In the genomic region with DNA sequence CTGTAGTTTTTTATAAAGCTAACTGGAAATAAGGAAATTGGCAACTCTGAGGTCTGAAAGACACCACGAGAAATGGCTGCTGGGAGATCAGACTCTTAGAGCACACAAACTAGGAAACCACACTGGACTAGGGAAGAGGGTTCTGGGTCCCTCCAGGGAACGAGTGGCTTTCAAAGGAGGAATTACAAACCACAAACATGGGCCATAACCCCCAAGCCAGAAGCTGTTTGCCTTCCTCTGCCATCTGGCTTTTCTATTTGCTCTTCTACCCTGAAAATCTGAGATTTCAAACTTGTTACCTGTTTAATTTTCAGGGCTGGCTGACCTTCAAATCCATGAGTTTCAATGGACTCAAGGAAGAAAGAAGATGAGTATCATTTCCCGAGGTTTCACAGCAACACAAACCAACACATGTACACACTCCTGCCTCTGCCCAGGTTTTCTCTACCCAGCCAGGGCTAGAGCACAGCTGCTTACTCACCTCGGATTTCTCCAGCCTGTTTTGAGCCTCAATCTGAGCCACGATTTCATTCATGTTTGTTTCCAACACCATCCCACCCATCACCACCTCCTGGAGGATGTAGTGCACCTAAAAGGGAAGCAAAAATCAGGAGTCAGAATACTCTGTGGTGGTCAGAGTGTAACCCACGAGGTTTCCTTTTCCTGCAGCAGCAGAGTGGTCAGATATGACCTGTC, we compare ENCODE assay signal across 8 cellular contexts. TPM values are rescaled to one million over a fixed set of nuclear protein-coding genes. Genes with fewer than 3 reads are reported as not detected.
DNase-seq lines count a peak whose midpoint lies in the region; ATAC-seq and TF ChIP-seq lines count a peak whose summit lies in the region.
"Had no signal": no experiment of that assay in that cellular context is flagged by ENCODE, and none has a peak within 500 bp of the region (broad histone marks: within the 10 kb centered on the region; RNA-seq: fewer than 3 reads in every experiment).

No MANE protein-coding gene starts in this region.

- TF ChIP-seq CTCF in brain (conservative IDR thresholded peaks at IDR 0.05) (no peak), type B pancreatic cell (conservative IDR thresholded peaks at IDR 0.05) (no peak), endothelial cell (IDR thresholded peaks at IDR 0.05; ENCODE audit: unreplicated experiment) (no peak)

- H3K36me3 ChIP-seq in MG63: peaks cover 52% of the 10 kb centered on the region

- H3K4me3 Mint-ChIP-seq in brain (no peak overlapping the region), type B pancreatic cell (no peak overlapping the region), endothelial cell (ENCODE audit: unreplicated experiment) (no peak overlapping the region)
- H3K4me3 Mint-ChIP-seq in activated CD8-positive, alpha-beta memory T cell treated with anti-CD3 and anti-CD28 coated beads, Interleukin-2, amount 10 ng/mL, durations not matched to agents 7 days and 5 days: no peak overlapping the region
- H3K4me3 Mint-ChIP-seq in T-helper 2 cell treated with Interferon-gamma antibody and Interleukin-4, amounts not matched to agents 5 μg/mL and 100 μg/mL, for 36 hours: no peak overlapping the region

- DNase-seq in MG63 (no peak), left colon (no peak), type B pancreatic cell (ENCODE audit: extremely low spot score, unreplicated experiment) (no peak), endothelial cell (ENCODE audit: low spot score) (no peak)
- DNase-seq in activated CD8-positive, alpha-beta memory T cell treated with anti-CD3 and anti-CD28 coated beads, Interleukin-2, amount 10 ng/mL, durations not matched to agents 7 days and 5 days: no peak
- no peak for DNase-seq in T-helper 2 cell treated with Interferon-gamma antibody and Interleukin-4, amounts not matched to agents 5 μg/mL and 100 μg/mL, for 36 hours (ENCODE audit: low spot score)
- DNase-seq: NCI-H69 had no signal

- H3K4me1 Mint-ChIP-seq in brain (peaks cover 11% of the 10 kb centered on the region), type B pancreatic cell (ENCODE audit: unreplicated experiment) (no peaks in the 10 kb centered on the region), endothelial cell (ENCODE audit: unreplicated experiment) (peaks cover 8% of the 10 kb centered on the region)
- H3K4me1 Mint-ChIP-seq in activated CD8-positive, alpha-beta memory T cell treated with anti-CD3 and anti-CD28 coated beads, Interleukin-2, amount 10 ng/mL, durations not matched to agents 7 days and 5 days: peaks cover 18% of the 10 kb centered on the region
- peaks cover 4% of the 10 kb centered on the region for H3K4me1 Mint-ChIP-seq in T-helper 2 cell treated with Interferon-gamma antibody and Interleukin-4, amounts not matched to agents 5 μg/mL and 100 μg/mL, for 36 hours (ENCODE audit: low read depth)

- H3K27me3 Mint-ChIP-seq in brain (no peaks in the 10 kb centered on the region), type B pancreatic cell (no peaks in the 10 kb centered on the region), endothelial cell (ENCODE audit: unreplicated experiment) (peaks cover 2% of the 10 kb centered on the region)
- H3K27me3 Mint-ChIP-seq in activated CD8-positive, alpha-beta memory T cell treated with anti-CD3 and anti-CD28 coated beads, Interleukin-2, amount 10 ng/mL, durations not matched to agents 7 days and 5 days: no peaks in the 10 kb centered on the region
- no peaks in the 10 kb centered on the region for H3K27me3 Mint-ChIP-seq in T-helper 2 cell treated with Interferon-gamma antibody and Interleukin-4, amounts not matched to agents 5 μg/mL and 100 μg/mL, for 36 hours (ENCODE audit: low read depth)

- no peaks in the 10 kb centered on the region for H3K9me3 ChIP-seq in MG63

- no peaks in the 10 kb centered on the region for H3K27me3 ChIP-seq in MG63

- intact Hi-C loops in left colon (cut with DNase I, micrococcal nuclease): no loop called here

- peak overlapping the region in 3 of 5 experiments; percentile 72 to 94 (median 77) for H3K27ac Mint-ChIP-seq in brain
- H3K27ac Mint-ChIP-seq in type B pancreatic cell: peak overlapping the region; percentile 50
- H3K27ac Mint-ChIP-seq in endothelial cell (ENCODE audit: unreplicated experiment): no peak overlapping the region
- no peak overlapping the region for H3K27ac Mint-ChIP-seq in activated CD8-positive, alpha-beta memory T cell treated with anti-CD3 and anti-CD28 coated beads, Interleukin-2, amount 10 ng/mL, durations not matched to agents 7 days and 5 days
- no peak overlapping the region for H3K27ac Mint-ChIP-seq in T-helper 2 cell treated with Interferon-gamma antibody and Interleukin-4, amounts not matched to agents 5 μg/mL and 100 μg/mL, for 36 hours

- CTCF ChIA-PET in activated CD8-positive, alpha-beta memory T cell treated with anti-CD3 and anti-CD28 coated beads, Interleukin-2, amount 10 ng/mL, durations not matched to agents 7 days and 5 days (lab: Charles Lee): no interaction called here

- peaks cover 71% of the 10 kb centered on the region for H3K36me3 Mint-ChIP-seq in brain
- peaks cover 30% of the 10 kb centered on the region for H3K36me3 Mint-ChIP-seq in type B pancreatic cell
- peaks cover 29% of the 10 kb centered on the region for H3K36me3 Mint-ChIP-seq in endothelial cell (ENCODE audit: low read depth, unreplicated experiment)
- peaks cover 16% of the 10 kb centered on the region for H3K36me3 Mint-ChIP-seq in activated CD8-positive, alpha-beta memory T cell treated with anti-CD3 and anti-CD28 coated beads, Interleukin-2, amount 10 ng/mL, durations not matched to agents 7 days and 5 days
- peaks cover 19% of the 10 kb centered on the region for H3K36me3 Mint-ChIP-seq in T-helper 2 cell treated with Interferon-gamma antibody and Interleukin-4, amounts not matched to agents 5 μg/mL and 100 μg/mL, for 36 hours (ENCODE audit: low read depth)

- peak overlapping the region; percentile 13 for H3K4me3 ChIP-seq in MG63

- H3K9me3 Mint-ChIP-seq in brain (no peaks in the 10 kb centered on the region), type B pancreatic cell (no peaks in the 10 kb centered on the region), endothelial cell (ENCODE audit: unreplicated experiment) (no peaks in the 10 kb centered on the region)
- no peaks in the 10 kb centered on the region for H3K9me3 Mint-ChIP-seq in activated CD8-positive, alpha-beta memory T cell treated with anti-CD3 and anti-CD28 coated beads, Interleukin-2, amount 10 ng/mL, durations not matched to agents 7 days and 5 days (ENCODE audit: low read depth)
- H3K9me3 Mint-ChIP-seq in T-helper 2 cell treated with Interferon-gamma antibody and Interleukin-4, amounts not matched to agents 5 μg/mL and 100 μg/mL, for 36 hours: no peaks in the 10 kb centered on the region

- ATAC-seq in left colon: peak; percentile 10
- ATAC-seq in activated CD8-positive, alpha-beta memory T cell treated with anti-CD3 and anti-CD28 coated beads, Interleukin-2, amount 10 ng/mL, durations not matched to agents 7 days and 5 days: no peak

RNA-seq across cellular contexts. Expression of a gene that starts 22.6 kb away (rescaled TPM):
- total RNA-seq in MG63 (2014; rRNA removed; shearing (Covaris generic); ENCODE audit: low replicate concordance): 24.9 and 43.8 TPM in 2 replicates
- 3.1 TPM for polyA plus RNA-seq in brain (ENCODE audit: insufficient read depth, low read depth, low replicate concordance)
- total RNA-seq in left colon: 100 to 1,000 TPM; 439 to 623 TPM
- 56.3 and 206 TPM in 2 replicates for total RNA-seq in type B pancreatic cell (ENCODE audit: low replicate concordance)
- total RNA-seq in endothelial cell (ENCODE audit: unreplicated experiment): 203 TPM
- total RNA-seq in activated CD8-positive, alpha-beta memory T cell treated with anti-CD3 and anti-CD28 coated beads, Interleukin-2, amount 10 ng/mL, durations not matched to agents 7 days and 5 days: under 1 TPM; 0.68 to 0.76 TPM

RNA-seq across cellular contexts. Expression of a gene that starts 56.5 kb away (rescaled TPM):
- 74.8 and 185 TPM in 2 replicates for total RNA-seq in MG63 (2014; rRNA removed; shearing (Covaris generic); ENCODE audit: low replicate concordance)
- 34.1 TPM for polyA plus RNA-seq in brain (ENCODE audit: insufficient read depth, low read depth, low replicate concordance)
- total RNA-seq in left colon: 10 to 100 TPM; 54.0 to 59.3 TPM
- 22.9 and 32.2 TPM in 2 replicates for total RNA-seq in type B pancreatic cell (ENCODE audit: low replicate concordance)
- total RNA-seq in endothelial cell (ENCODE audit: unreplicated experiment): 23.2 TPM
- total RNA-seq in activated CD8-positive, alpha-beta memory T cell treated with anti-CD3 and anti-CD28 coated beads, Interleukin-2, amount 10 ng/mL, durations not matched to agents 7 days and 5 days: 10 to 100 TPM; 22.2 to 26.5 TPM

Comparison
In these comparisons a context has a peak if more than half of its experiments do, and no peak if none do; other contexts are left out.
1. H3K27ac Mint-ChIP-seq: peak in brain (3 of 5) and type B pancreatic cell (single experiment); none in endothelial cell (single experiment), activated CD8-positive, alpha-beta memory T cell treated with anti-CD3 and anti-CD28 coated beads, Interleukin-2, amount 10 ng/mL, durations not matched to agents 7 days and 5 days (single experiment) and T-helper 2 cell treated with Interferon-gamma antibody and Interleukin-4, amounts not matched to agents 5 μg/mL and 100 μg/mL, for 36 hours (single experiment).
2. RNA of a gene that starts 22.6 kb away (total RNA-seq): 439 to 623 TPM in left colon, 203 TPM in endothelial cell (single experiment), 56.3 to 206 TPM in type B pancreatic cell and 24.9 to 43.8 TPM in MG63; 0.68 to 0.76 TPM in activated CD8-positive, alpha-beta memory T cell treated with anti-CD3 and anti-CD28 coated beads, Interleukin-2, amount 10 ng/mL, durations not matched to agents 7 days and 5 days; every median in the first group is over 10 times any median in the second.